17 cellular contexts compared by ENCODE assay signal in genomic region chr16:50861926-50862325, GRCh38.
DNase-seq lines count a peak whose midpoint lies in the region; ATAC-seq lines count a peak whose summit lies in the region.
"Had no signal": no experiment of that assay in that cellular context is flagged by ENCODE, and none has a peak within 500 bp of the region (broad histone marks: within the 10 kb centered on the region; RNA-seq: fewer than 3 reads in every experiment).

No MANE protein-coding gene starts in this region.

- no peak overlapping the region for H3K27ac Mint-ChIP-seq in activated T-helper 1 cell treated with anti-CD3 and anti-CD28 coated beads, Interleukin-12 subunit alpha, Interleukin-12 subunit beta, Interleukin-2, Interleukin-4 antibody, amounts not matched to agents 30 ng/mL and 10 ng/mL and 1 ng/mL, durations not matched to agents 14 hours and 24 hours and 36 hours
- H3K27ac Mint-ChIP-seq: activated CD4-positive, alpha-beta T cell treated with anti-CD3 and anti-CD28 coated beads for 36 hours; CD4-positive, CD25-positive, alpha-beta regulatory T cell had no signal

- intact Hi-C loops in activated T-helper 1 cell treated with anti-CD3 and anti-CD28 coated beads, Interleukin-12 subunit alpha, Interleukin-12 subunit beta, Interleukin-2, Interleukin-4 antibody, amounts not matched to agents 30 ng/mL and 10 ng/mL and 1 ng/mL, durations not matched to agents 14 hours and 24 hours and 36 hours (cut with micrococcal nuclease) = no loop called here
- intact Hi-C loops in Right ventricle myocardium superior (cut with DNase I) = no loop called here

- no peak overlapping the region for H3K4me3 Mint-ChIP-seq in activated T-helper 1 cell treated with anti-CD3 and anti-CD28 coated beads, Interleukin-12 subunit alpha, Interleukin-12 subunit beta, Interleukin-2, Interleukin-4 antibody, amounts not matched to agents 30 ng/mL and 10 ng/mL and 1 ng/mL, durations not matched to agents 14 hours and 24 hours and 36 hours
- H3K4me3 Mint-ChIP-seq: activated CD4-positive, alpha-beta T cell treated with anti-CD3 and anti-CD28 coated beads for 36 hours; CD4-positive, CD25-positive, alpha-beta regulatory T cell had no signal

- peaks cover 12% of the 10 kb centered on the region for H3K4me1 ChIP-seq in mesodermal cell (ENCODE audit: control insufficient read depth, insufficient read depth, low read length, poor library complexity, severe bottlenecking)

- H3K36me3 Mint-ChIP-seq in activated T-helper 1 cell treated with anti-CD3 and anti-CD28 coated beads, Interleukin-12 subunit alpha, Interleukin-12 subunit beta, Interleukin-2, Interleukin-4 antibody, amounts not matched to agents 30 ng/mL and 10 ng/mL and 1 ng/mL, durations not matched to agents 14 hours and 24 hours and 36 hours (ENCODE audit: low read depth) = no peaks in the 10 kb centered on the region
- H3K36me3 Mint-ChIP-seq: CD4-positive, CD25-positive, alpha-beta regulatory T cell had no signal

- H3K4me1 Mint-ChIP-seq in activated T-helper 1 cell treated with anti-CD3 and anti-CD28 coated beads, Interleukin-12 subunit alpha, Interleukin-12 subunit beta, Interleukin-2, Interleukin-4 antibody, amounts not matched to agents 30 ng/mL and 10 ng/mL and 1 ng/mL, durations not matched to agents 14 hours and 24 hours and 36 hours (ENCODE audit: low read depth) = no peaks in the 10 kb centered on the region
- H3K4me1 Mint-ChIP-seq: activated CD4-positive, alpha-beta T cell treated with anti-CD3 and anti-CD28 coated beads for 36 hours; CD4-positive, CD25-positive, alpha-beta regulatory T cell had no signal

- H3K9me3 ChIP-seq in mesodermal cell (ENCODE audit: control insufficient read depth, low read length) = no peaks in the 10 kb centered on the region

- peaks cover 1% of the 10 kb centered on the region for H3K27me3 Mint-ChIP-seq in activated T-helper 1 cell treated with anti-CD3 and anti-CD28 coated beads, Interleukin-12 subunit alpha, Interleukin-12 subunit beta, Interleukin-2, Interleukin-4 antibody, amounts not matched to agents 30 ng/mL and 10 ng/mL and 1 ng/mL, durations not matched to agents 14 hours and 24 hours and 36 hours (ENCODE audit: insufficient read depth)

- H3K27ac ChIP-seq in caudate nucleus (ENCODE audit: low read depth, low read length) = peak overlapping the region; percentile 93
- H3K27ac ChIP-seq in mesodermal cell (ENCODE audit: low read depth, low read length, severe bottlenecking) = peak overlapping the region; percentile 33
- H3K27ac ChIP-seq: coronary artery, SK-N-MC had no signal

- no peaks in the 10 kb centered on the region for H3K36me3 ChIP-seq in mesodermal cell (ENCODE audit: control insufficient read depth, insufficient read depth, low read length)

- 50% methylated on average over 1 of the region's 3 CpGs; no CpG with 5 or more reads in 1 of the 2 experiments for WGBS in mesodermal cell (ENCODE audit: insufficient coverage in 2 of 2), 2 experiments

- no peaks in the 10 kb centered on the region for H3K9me3 Mint-ChIP-seq in activated T-helper 1 cell treated with anti-CD3 and anti-CD28 coated beads, Interleukin-12 subunit alpha, Interleukin-12 subunit beta, Interleukin-2, Interleukin-4 antibody, amounts not matched to agents 30 ng/mL and 10 ng/mL and 1 ng/mL, durations not matched to agents 14 hours and 24 hours and 36 hours
- H3K9me3 Mint-ChIP-seq: CD4-positive, CD25-positive, alpha-beta regulatory T cell had no signal

- in situ Hi-C loops in Caki2 (cut with HindIII; ENCODE audit: low pct_unique_long_range_greater_than_20kb, low sequenced_read_pairs) = no loop called here

- ATAC-seq in Right ventricle myocardium superior (ENCODE audit: poor library complexity) = no peak
- ATAC-seq: activated CD4-positive, alpha-beta T cell treated with anti-CD3 and anti-CD28 coated beads for 36 hours; left ventricle myocardium superior; stimulated activated naive CD8-positive, alpha-beta T cell treated with anti-CD3 and anti-CD28 coated beads, Interleukin-15, Interleukin-2, amounts not matched to agents 100 U/mL and 50 U/mL, for 24 hours had no signal

- H3K4me3 ChIP-seq in mesodermal cell (ENCODE audit: extremely low read depth, insufficient read depth, low read length, poor library complexity, severe bottlenecking) = no peak overlapping the region
- H3K4me3 ChIP-seq: coronary artery, SK-N-MC had no signal

- DNase-seq in Caki2 (ENCODE audit: low read depth) (peak; percentile 26), LoVo (ENCODE audit: low spot score) (peak; percentile 15), caudate nucleus (lab: John Stamatoyannopoulos, UW) (no peak), NCI-H69 (lab: John Stamatoyannopoulos, UW) (no peak), OCI-M2 (lab: John Stamatoyannopoulos, UW; ENCODE audit: unreplicated experiment) (no peak), Right ventricle myocardium superior (no peak)
- DNase-seq in activated T-helper 1 cell treated with anti-CD3 and anti-CD28 coated beads, Interleukin-12 subunit alpha, Interleukin-12 subunit beta, Interleukin-2, Interleukin-4 antibody, amounts not matched to agents 30 ng/mL and 10 ng/mL and 1 ng/mL, durations not matched to agents 14 hours and 24 hours and 36 hours (ENCODE audit: low spot score) = no peak
- DNase-seq: activated CD4-positive, alpha-beta T cell treated with anti-CD3 and anti-CD28 coated beads for 36 hours; activated gamma-delta T cell treated with Interleukin-2 at 50 U/mL for 16 hours; CD4-positive, CD25-positive, alpha-beta regulatory T cell; left ventricle myocardium superior; NCI-H526 treated with DMSO at 0.1 percent for 48 hours; stimulated activated CD4-positive, alpha-beta T cell treated with anti-CD3 and anti-CD28 coated beads, Interleukin-4, amount 100 ng/mL, for 1 hour; stimulated activated naive CD8-positive, alpha-beta T cell treated with anti-CD3 and anti-CD28 coated beads, Interleukin-15, Interleukin-2, amounts not matched to agents 100 U/mL and 50 U/mL, for 24 hours had no signal

Comparison
In these comparisons a context has a peak if more than half of its experiments do, and no peak if none do; other contexts are left out.
1. DNase-seq: peak in Caki2 (single experiment) and LoVo (single experiment); none in caudate nucleus (0 of 61), NCI-H69 (single experiment), OCI-M2 (single experiment), activated T-helper 1 cell treated with anti-CD3 and anti-CD28 coated beads, Interleukin-12 subunit alpha, Interleukin-12 subunit beta, Interleukin-2, Interleukin-4 antibody, amounts not matched to agents 30 ng/mL and 10 ng/mL and 1 ng/mL, durations not matched to agents 14 hours and 24 hours and 36 hours (single experiment) and Right ventricle myocardium superior (single experiment).